22 cellular contexts compared by ENCODE assay signal in the genomic region with DNA sequence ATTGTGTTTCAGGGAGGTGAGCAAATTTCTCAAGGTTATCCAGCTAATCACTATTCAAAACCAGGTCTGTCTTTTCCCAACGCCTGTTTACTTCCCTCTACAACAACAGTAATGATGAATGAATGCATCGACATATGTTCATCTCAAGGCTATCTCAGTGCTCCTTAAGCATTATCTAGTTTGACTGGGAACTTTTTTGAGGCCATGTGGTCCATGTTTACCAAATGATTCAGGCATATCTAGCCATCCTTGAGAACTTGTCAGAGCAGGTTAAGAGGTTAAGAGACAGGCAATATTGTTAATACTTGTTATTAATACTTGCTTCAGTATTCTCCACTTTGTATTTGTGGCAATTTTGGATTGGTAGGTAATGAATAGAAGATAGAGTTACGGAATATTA.
DNase-seq lines count a peak whose midpoint lies in the region; ATAC-seq, FAIRE-seq and TF ChIP-seq lines count a peak whose summit lies in the region.
"Had no signal": no experiment of that assay in that cellular context is flagged by ENCODE, and none has a peak within 500 bp of the region (broad histone marks: within the 10 kb centered on the region; RNA-seq: fewer than 3 reads in every experiment).

No MANE protein-coding gene starts in this region.

- BruUV-seq in mammary epithelial cell (replicated peaks; lab: Mats Ljungman, UMichigan) (no TSS peak), MCF 10A (replicated peaks; lab: Mats Ljungman, UMichigan) (no TSS peak)

- no peak for TF ChIP-seq CTCF in mammary epithelial cell (conservative IDR thresholded peaks at IDR 0.05 in 1 of 2, IDR thresholded peaks at IDR 0.05 in 1 of 2; ENCODE audit: extremely low read depth in 1 of 2, insufficient read depth in 1 of 2, low read depth in 1 of 2, low read length in 2 of 2)
- TF ChIP-seq CTCF in MCF 10A (IDR thresholded peaks at IDR 0.05; ENCODE audit: unreplicated experiment), result no peak
- TF ChIP-seq CTCF in H1 (IDR thresholded peaks at IDR 0.05; ENCODE audit: control extremely low read depth in 1 of 3, insufficient read depth in 1 of 3, low read depth in 1 of 3, low read length in 3 of 3), result no peak
- no peak for TF ChIP-seq CTCF in foreskin keratinocyte (conservative IDR thresholded peaks at IDR 0.05)

- no peaks in the 10 kb centered on the region for H3K9me3 Mint-ChIP-seq in MCF 10A (ENCODE audit: unreplicated experiment)
- H3K9me3 Mint-ChIP-seq: GM23338 had no signal

- DNase-seq in mammary epithelial cell, result peak; percentile 2
- DNase-seq in MCF 10A (ENCODE audit: unreplicated experiment), result no peak
- DNase-seq in NCI-H2171 treated with DMSO at 0.1 percent for 48 hours (lab: John Stamatoyannopoulos, UW), result peak; percentile 87
- no peak for DNase-seq in H1 (ENCODE audit: low read depth in 1 of 2, low spot score in 2 of 2)
- DNase-seq in foreskin keratinocyte, result peak; percentile 18 to 20
- DNase-seq in A172 (ENCODE audit: low spot score), result no peak
- no peak for DNase-seq in cortex of kidney (lab: John Stamatoyannopoulos, UW)
- no peak for DNase-seq in foreskin melanocyte
- DNase-seq: 8988T; C1 segment of cervical spinal cord; Calu3; CD4-positive, alpha-beta memory T cell; COR-L47; DMS79; EL; GDM1; HFFc6 had no signal

- H3K27ac ChIP-seq in mammary epithelial cell (ENCODE audit: insufficient read depth, low read depth, low read length), result no peak overlapping the region
- no peak overlapping the region for H3K27ac ChIP-seq in H1 (ENCODE audit: low read depth, low read length)
- H3K27ac ChIP-seq in foreskin keratinocyte, result no peak overlapping the region

- no peak overlapping the region for H3K4me3 ChIP-seq in mammary epithelial cell (replicated peaks in 1 of 3; ENCODE audit: insufficient read depth in 1 of 3, low read depth in 2 of 3, low read length in 3 of 3)
- H3K4me3 ChIP-seq in H1 (ENCODE audit: extremely low read depth in 1 of 4, insufficient read depth in 2 of 4, low read depth in 3 of 4, low read length in 4 of 4), result no peak overlapping the region
- H3K4me3 ChIP-seq: GM12878, GM23338, HAP-1 had no signal

- in situ Hi-C loops in mammary epithelial cell (cut with MboI; ENCODE audit: low sequenced_read_pairs in 2 of 2), result no loop called here

- H2BK15ac ChIP-seq in H1 (ENCODE audit: low read length), result no peak overlapping the region

- no peaks in the 10 kb centered on the region for H3K36me3 Mint-ChIP-seq in MCF 10A (ENCODE audit: insufficient read depth, unreplicated experiment)
- H3K36me3 Mint-ChIP-seq: CD4-positive, alpha-beta memory T cell had no signal

- CTCF ChIA-PET in mammary epithelial cell (lab: Charles Lee; ENCODE audit: low non-redundant PET), result no interaction called here
- CTCF ChIA-PET in MCF 10A (lab: Yijun Ruan, JAX), result no interaction called here
- CTCF ChIA-PET in H1 (lab: Charles Lee; ENCODE audit: partially characterized antibody), result no interaction called here

- H3K79me2 ChIP-seq in mammary epithelial cell (ENCODE audit: insufficient read depth, low read length) (no peaks in the 10 kb centered on the region), H1 (ENCODE audit: control insufficient read depth in 1 of 2, insufficient read depth in 2 of 2, low read length in 2 of 2) (no peaks in the 10 kb centered on the region)

- WGBS in mammary epithelial cell (ENCODE audit: low coverage, missing lambda C conversion rate), result 91% methylated on average over 3 of the region's 3 CpGs
- WGBS in H1 (ENCODE audit: extremely low coverage in 1 of 2, insufficient coverage in 1 of 2, insufficient read length in 1 of 2, insufficient replicate concordance in 2 of 2, low coverage in 1 of 2, low lambda C conversion rate in 2 of 2, missing lambda C conversion rate in 1 of 2), 2 experiments, result 89 to 100% methylated on average over 1 to 3 of the region's 3 CpGs

- no peak for FAIRE-seq in H1 (lab: Jason Lieb, UNC)
- FAIRE-seq: GM19239, H54 had no signal

- H3K4me1 Mint-ChIP-seq in MCF 10A (ENCODE audit: insufficient read depth, unreplicated experiment), result no peaks in the 10 kb centered on the region
- H3K4me1 Mint-ChIP-seq: GM23338 had no signal

- H2BK120ac ChIP-seq in H1 (replicated peaks; ENCODE audit: low read depth, low read length), result no peak overlapping the region

- no peaks in the 10 kb centered on the region for H3K27me3 Mint-ChIP-seq in MCF 10A (ENCODE audit: insufficient read depth, unreplicated experiment)
- H3K27me3 Mint-ChIP-seq: CD4-positive, alpha-beta memory T cell had no signal

- no peaks in the 10 kb centered on the region for H3K9me3 ChIP-seq in mammary epithelial cell (replicated peaks; ENCODE audit: insufficient read depth, low read length)
- H3K9me3 ChIP-seq in H1 (ENCODE audit: insufficient read depth in 2 of 2, low read depth in 1 of 2, low read length in 1 of 2), result no peaks in the 10 kb centered on the region
- H3K9me3 ChIP-seq: HAP-1 had no signal

- ATAC-seq in foreskin keratinocyte, result no peak
- ATAC-seq: GM12878, GM23338 had no signal

- H3K4me3 Mint-ChIP-seq in MCF 10A (ENCODE audit: unreplicated experiment), result no peak overlapping the region
- H3K4me3 Mint-ChIP-seq: CD4-positive, alpha-beta memory T cell; GM23338; HFFc6 had no signal

- no peak for TF ChIP-seq RAD21 in H1 (IDR thresholded peaks at IDR 0.05 in 1 of 2, conservative IDR thresholded peaks at IDR 0.05 in 1 of 2; ENCODE audit: low read depth in 2 of 2, low read length in 2 of 2)

- H3K27me3 ChIP-seq in mammary epithelial cell (ENCODE audit: insufficient read depth, low read length) (no peaks in the 10 kb centered on the region), H1 (replicated peaks in 1 of 4; ENCODE audit: control insufficient read depth in 3 of 4, extremely low read depth in 1 of 4, insufficient read depth in 3 of 4, low read length in 3 of 4) (no peaks in the 10 kb centered on the region), foreskin keratinocyte (no peaks in the 10 kb centered on the region)

- H4K91ac ChIP-seq in H1 (replicated peaks; ENCODE audit: insufficient read length, low read length), result no peak overlapping the region

- no peak overlapping the region for H3K23ac ChIP-seq in H1 (ENCODE audit: insufficient read length)

- H2BK20ac ChIP-seq in H1 (ENCODE audit: low read length), result no peak overlapping the region

- H2AK5ac ChIP-seq in H1 (ENCODE audit: low read depth, low read length), result no peak overlapping the region

- no peak overlapping the region for H3K56ac ChIP-seq in H1 (replicated peaks; ENCODE audit: insufficient read length, low read depth, low read length)

- H2AFZ ChIP-seq in mammary epithelial cell (ENCODE audit: low read depth, low read length) (no peak overlapping the region), H1 (ENCODE audit: low read length) (0 out of 2 replicates have a peak overlapping the region, but pooled peaks have one; percentile 16)
- H2AFZ ChIP-seq: GM23338 had no signal

- no peaks in the 10 kb centered on the region for H3K4me1 ChIP-seq in mammary epithelial cell (ENCODE audit: insufficient read depth, low read length)
- no peaks in the 10 kb centered on the region for H3K4me1 ChIP-seq in H1 (replicated peaks in 1 of 4; ENCODE audit: control insufficient read depth in 3 of 4, insufficient read depth in 4 of 4, low read length in 3 of 4)
- no peaks in the 10 kb centered on the region for H3K4me1 ChIP-seq in foreskin keratinocyte
- H3K4me1 ChIP-seq: HAP-1 had no signal

- no peaks in the 10 kb centered on the region for H4K20me1 ChIP-seq in mammary epithelial cell (ENCODE audit: insufficient read depth, low read length)
- H4K20me1 ChIP-seq in H1 (replicated peaks in 1 of 2; ENCODE audit: control insufficient read depth in 1 of 2, insufficient read depth in 2 of 2, low read length in 2 of 2), result no peaks in the 10 kb centered on the region

- H2BK12ac ChIP-seq in H1 (ENCODE audit: low read depth, low read length), result no peak overlapping the region

- POLR2A ChIA-PET in MCF 10A (lab: Yijun Ruan, JAX), result no interaction called here
- POLR2A ChIA-PET in H1 (lab: Charles Lee; ENCODE audit: partially characterized antibody), result no interaction called here

- no peak overlapping the region for H4K5ac ChIP-seq in H1 (ENCODE audit: insufficient read length, low read depth, low read length)

- H2BK5ac ChIP-seq in H1 (ENCODE audit: low read depth, low read length), result no peak overlapping the region

- H3K36me3 ChIP-seq in mammary epithelial cell (ENCODE audit: insufficient read depth, low read length) (no peaks in the 10 kb centered on the region), H1 (ENCODE audit: control insufficient read depth in 2 of 4, insufficient read depth in 4 of 4, low read length in 3 of 4) (no peaks in the 10 kb centered on the region)
- H3K36me3 ChIP-seq: HAP-1 had no signal

- H3K79me1 ChIP-seq in H1 (ENCODE audit: low read depth, low read length), result no peaks in the 10 kb centered on the region

- H3K4ac ChIP-seq in H1 (replicated peaks; ENCODE audit: insufficient read length, low read depth, low read length), result no peak overlapping the region

- no peak overlapping the region for H3K14ac ChIP-seq in H1 (ENCODE audit: insufficient read length)

- no peak for TF ChIP-seq EP300 in H1 (IDR thresholded peaks at IDR 0.05; ENCODE audit: borderline replicate concordance in 1 of 2, low read depth in 2 of 2, low read length in 2 of 2)

- H3K9ac ChIP-seq in mammary epithelial cell (ENCODE audit: insufficient read depth, low read length) (no peak overlapping the region), H1 (replicated peaks in 1 of 4; ENCODE audit: extremely low read depth in 1 of 4, low read depth in 3 of 4, low read length in 3 of 4) (no peak overlapping the region)

- dilution Hi-C loops in mammary epithelial cell (cut with HindIII; ENCODE audit: low sequenced_read_pairs), result no loop called here

- no peak overlapping the region for H4K8ac ChIP-seq in H1 (ENCODE audit: extremely low read depth, insufficient read depth, low read length)

- H3K18ac ChIP-seq in H1 (ENCODE audit: extremely low read depth, low read length), result no peak overlapping the region

- H3K23me2 ChIP-seq in H1 (ENCODE audit: low read depth, low read length), result no peaks in the 10 kb centered on the region

- intact Hi-C loops in mammary epithelial cell (cut with micrococcal nuclease), result no loop called here
- intact Hi-C loops in MCF 10A (cut with micrococcal nuclease), result loop anchor here (10.0 kb wide), 1 partner anchor 559 kb away; no protein-coding TSS in a partner anchor

- no peak for TF ChIP-seq POLR2A in H1 (IDR thresholded peaks at IDR 0.05; ENCODE audit: control extremely low read depth in 1 of 2, low read depth in 2 of 2, low read length in 2 of 2)

- H3K27ac Mint-ChIP-seq in MCF 10A (ENCODE audit: low read depth, unreplicated experiment), result no peak overlapping the region
- H3K27ac Mint-ChIP-seq: CD4-positive, alpha-beta memory T cell; GM23338; HFFc6 had no signal

- H3K4me2 ChIP-seq in mammary epithelial cell (ENCODE audit: insufficient read depth, low read depth, low read length) (no peak overlapping the region), H1 (ENCODE audit: insufficient read depth in 1 of 2, low read depth in 2 of 2, low read length in 2 of 2) (no peak overlapping the region)
- H3K4me2 ChIP-seq: GM23338 had no signal

TF ChIP-seq in H1, 55 proteins besides CTCF, POLR2A, EP300 and RAD21:
- TF ChIP-seq POLR2AphosphoS5 (IDR thresholded peaks at IDR 0.05; ENCODE audit: low read depth, low read length) (no peak), CEBPB (IDR thresholded peaks at IDR 0.05; ENCODE audit: low read depth, low read length) (no peak), SIRT6 (IDR thresholded peaks at IDR 0.05; ENCODE audit: low read length) (no peak)
TF ChIP-seq in H1: peak in this region for 0.

Comparison
In these comparisons a context has a peak if more than half of its experiments do, and no peak if none do; other contexts are left out.
1. DNase-seq: peak in mammary epithelial cell (single experiment), NCI-H2171 treated with DMSO at 0.1 percent for 48 hours (single experiment) and foreskin keratinocyte (2 of 2); none in MCF 10A (single experiment), H1 (0 of 2), A172 (single experiment), cortex of kidney (single experiment) and foreskin melanocyte (single experiment).